In the genomic region with DNA sequence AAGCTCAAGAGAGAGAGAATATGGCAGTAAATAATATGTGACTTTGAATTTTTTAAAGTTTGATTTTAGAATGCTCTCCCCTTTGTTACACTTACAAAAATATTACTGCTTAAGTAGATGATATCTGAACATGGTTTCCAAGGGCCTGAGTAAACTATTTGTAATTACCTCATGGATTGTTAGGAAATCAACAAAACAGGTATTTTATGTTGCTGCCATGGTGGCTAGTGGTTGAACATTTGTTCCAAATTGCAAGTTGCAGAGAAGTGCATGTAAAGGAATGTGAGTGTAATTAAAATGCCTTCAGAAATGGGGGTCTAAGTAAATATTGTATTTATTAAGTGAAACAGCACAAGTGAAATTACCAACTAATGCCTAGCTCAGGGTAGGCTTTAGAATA, we compare ENCODE assay signal across 22 cellular contexts.
"Had no signal": no experiment of that assay in that cellular context is flagged by ENCODE, and none has a peak within 500 bp of the region (broad histone marks: within the 10 kb centered on the region; RNA-seq: fewer than 3 reads in every experiment).

No MANE protein-coding gene starts in this region.

- H2AFZ ChIP-seq: neural progenitor cell had no signal

- H3K4me3 Mint-ChIP-seq: activated CD4-positive, alpha-beta memory T cell treated with anti-CD3 and anti-CD28 coated beads, Interleukin-2, amount 10 ng/mL, durations not matched to agents 7 days and 5 days; activated CD8-positive, alpha-beta memory T cell treated with anti-CD3 and anti-CD28 coated beads, Interleukin-2, amount 10 ng/mL, durations not matched to agents 7 days and 5 days; activated naive CD4-positive, alpha-beta T cell treated with anti-CD3 and anti-CD28 coated beads for 36 hours; activated naive CD8-positive, alpha-beta T cell treated with anti-CD3 and anti-CD28 coated beads, Interleukin-2, amount 50 U/mL, for 24 hours; neural progenitor cell; T-helper 2 cell treated with Interferon-gamma antibody and Interleukin-4, amounts not matched to agents 5 μg/mL and 100 μg/mL, for 36 hours; WTC11 had no signal

- H3K27me3 Mint-ChIP-seq: activated CD8-positive, alpha-beta memory T cell treated with anti-CD3 and anti-CD28 coated beads, Interleukin-2, amount 10 ng/mL, durations not matched to agents 7 days and 5 days; activated naive CD8-positive, alpha-beta T cell treated with anti-CD3 and anti-CD28 coated beads, Interleukin-2, amount 50 U/mL, for 24 hours had no signal

- H3K4me3 ChIP-seq: dorsolateral prefrontal cortex, gastrocnemius medialis, left lung, neural progenitor cell, ovary, psoas muscle, right lobe of liver, tibial nerve, uterus had no signal

- H3K27me3 ChIP-seq: dorsolateral prefrontal cortex, gastrocnemius medialis, left lung, neural progenitor cell, ovary, right lobe of liver, tibial nerve, uterus had no signal

- H3K9ac ChIP-seq: neural progenitor cell had no signal

- H3K36me3 Mint-ChIP-seq: WTC11 had no signal

- DNase-seq: activated CD4-positive, alpha-beta memory T cell treated with anti-CD3 and anti-CD28 coated beads, Interleukin-2, amount 10 ng/mL, durations not matched to agents 7 days and 5 days; activated CD4-positive, alpha-beta T cell treated with anti-CD3 and anti-CD28 coated beads for 48 hours; activated CD8-positive, alpha-beta memory T cell treated with anti-CD3 and anti-CD28 coated beads, Interleukin-2, amount 10 ng/mL, durations not matched to agents 7 days and 5 days; activated naive CD4-positive, alpha-beta T cell treated with anti-CD3 and anti-CD28 coated beads for 36 hours; activated naive CD8-positive, alpha-beta T cell treated with anti-CD3 and anti-CD28 coated beads, Interleukin-2, amount 50 U/mL, for 24 hours; anterior cingulate cortex; dorsolateral prefrontal cortex; gastrocnemius medialis; head of caudate nucleus; kidney; left lung; ovary; psoas muscle; right lobe of liver; stimulated activated naive CD4-positive, alpha-beta T cell treated with Interleukin-2 at 50 U/mL for 16 hours; substantia nigra; uterus had no signal

- H3K27ac Mint-ChIP-seq: activated CD4-positive, alpha-beta memory T cell treated with anti-CD3 and anti-CD28 coated beads, Interleukin-2, amount 10 ng/mL, durations not matched to agents 7 days and 5 days; activated CD8-positive, alpha-beta memory T cell treated with anti-CD3 and anti-CD28 coated beads, Interleukin-2, amount 10 ng/mL, durations not matched to agents 7 days and 5 days; activated naive CD4-positive, alpha-beta T cell treated with anti-CD3 and anti-CD28 coated beads for 36 hours; activated naive CD8-positive, alpha-beta T cell treated with anti-CD3 and anti-CD28 coated beads, Interleukin-2, amount 50 U/mL, for 24 hours; activated T-helper 2 cell treated with anti-CD3 and anti-CD28 coated beads, Interferon-gamma antibody, Interleukin-2, Interleukin-4, amounts not matched to agents 10 μg/mL and 5 μg/mL and 100 μg/mL, durations not matched to agents 14 hours and 24 hours and 36 hours; neural progenitor cell; T-helper 2 cell treated with Interferon-gamma antibody and Interleukin-4, amounts not matched to agents 5 μg/mL and 100 μg/mL, for 36 hours; WTC11 had no signal

- H3K4me2 ChIP-seq: neural progenitor cell had no signal

- ATAC-seq: activated naive CD8-positive, alpha-beta T cell treated with anti-CD3 and anti-CD28 coated beads, Interleukin-2, amount 50 U/mL, for 24 hours; gastrocnemius medialis; psoas muscle; right lobe of liver; WTC11 had no signal

- H3K4me1 ChIP-seq: right lobe of liver, uterus had no signal

- H3K27ac ChIP-seq: dorsolateral prefrontal cortex, gastrocnemius medialis, left lung, neural progenitor cell, ovary, psoas muscle, right lobe of liver, tibial nerve, uterus had no signal

- H3K36me3 ChIP-seq: gastrocnemius medialis, left lung, neural progenitor cell, ovary, right lobe of liver, tibial nerve, uterus had no signal

- H3K9me3 Mint-ChIP-seq: activated CD4-positive, alpha-beta memory T cell treated with anti-CD3 and anti-CD28 coated beads, Interleukin-2, amount 10 ng/mL, durations not matched to agents 7 days and 5 days; activated naive CD4-positive, alpha-beta T cell treated with anti-CD3 and anti-CD28 coated beads for 36 hours; activated T-helper 2 cell treated with anti-CD3 and anti-CD28 coated beads, Interferon-gamma antibody, Interleukin-2, Interleukin-4, amounts not matched to agents 10 μg/mL and 5 μg/mL and 100 μg/mL, durations not matched to agents 14 hours and 24 hours and 36 hours; T-helper 2 cell treated with Interferon-gamma antibody and Interleukin-4, amounts not matched to agents 5 μg/mL and 100 μg/mL, for 36 hours; WTC11 had no signal

- H3K9me3 ChIP-seq: gastrocnemius medialis, left lung, ovary, psoas muscle, right lobe of liver, tibial nerve, uterus had no signal
